ENCODE assay signal across 1 cellular context in the genomic region with DNA sequence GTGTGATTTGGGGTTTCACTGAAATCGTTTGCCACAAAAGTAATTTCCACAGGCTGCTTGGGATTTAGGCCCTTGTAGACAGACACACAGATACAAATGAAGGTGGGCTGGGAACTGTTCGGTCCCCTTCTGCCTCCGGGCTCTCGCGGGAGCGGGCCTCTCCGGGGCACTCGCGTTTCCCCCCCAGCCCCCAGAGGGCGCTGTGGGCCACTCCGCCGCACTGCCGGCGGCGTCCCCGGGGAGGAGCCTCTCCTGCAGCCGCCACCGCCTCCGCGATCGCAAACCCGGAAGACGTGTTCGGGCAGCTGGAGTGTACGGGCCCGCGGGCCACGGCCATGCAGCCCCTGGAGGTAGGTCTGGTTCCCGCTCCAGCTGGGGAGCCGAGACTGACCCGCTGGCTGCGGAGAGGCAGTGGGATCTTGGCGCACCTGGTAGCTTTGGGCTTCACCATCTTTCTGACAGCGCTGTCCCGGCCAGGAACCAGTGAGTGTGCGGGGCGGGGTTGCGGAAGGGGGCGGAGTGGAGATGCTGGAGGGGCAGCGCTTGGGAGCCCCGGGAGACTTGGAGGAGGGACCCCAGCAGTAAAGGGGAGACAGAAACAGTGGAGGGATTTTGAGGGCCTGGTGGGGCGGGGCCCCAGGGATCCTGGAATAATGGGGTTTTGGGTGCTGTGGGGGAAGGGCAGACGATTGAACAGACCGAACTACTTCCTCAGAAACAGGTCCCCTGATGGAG.
A peak's percentile ranks its signal among the peaks of the same experiment; 100 is the strongest.
TF ChIP-seq lines count a peak whose summit lies in the region.

A gene with protein sequence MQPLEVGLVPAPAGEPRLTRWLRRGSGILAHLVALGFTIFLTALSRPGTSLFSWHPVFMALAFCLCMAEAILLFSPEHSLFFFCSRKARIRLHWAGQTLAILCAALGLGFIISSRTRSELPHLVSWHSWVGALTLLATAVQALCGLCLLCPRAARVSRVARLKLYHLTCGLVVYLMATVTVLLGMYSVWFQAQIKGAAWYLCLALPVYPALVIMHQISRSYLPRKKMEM (plus strand): TSS at position 290 of the 735 bp plus-strand sequence. CDS start 46 bp downstream, at position 336.

TF ChIP-seq in HepG2, 621 proteins besides CTCF, POLR2A, EP300 and RAD21 (continued from another document and continues in another):
- TF ChIP-seq, protein P1, sequence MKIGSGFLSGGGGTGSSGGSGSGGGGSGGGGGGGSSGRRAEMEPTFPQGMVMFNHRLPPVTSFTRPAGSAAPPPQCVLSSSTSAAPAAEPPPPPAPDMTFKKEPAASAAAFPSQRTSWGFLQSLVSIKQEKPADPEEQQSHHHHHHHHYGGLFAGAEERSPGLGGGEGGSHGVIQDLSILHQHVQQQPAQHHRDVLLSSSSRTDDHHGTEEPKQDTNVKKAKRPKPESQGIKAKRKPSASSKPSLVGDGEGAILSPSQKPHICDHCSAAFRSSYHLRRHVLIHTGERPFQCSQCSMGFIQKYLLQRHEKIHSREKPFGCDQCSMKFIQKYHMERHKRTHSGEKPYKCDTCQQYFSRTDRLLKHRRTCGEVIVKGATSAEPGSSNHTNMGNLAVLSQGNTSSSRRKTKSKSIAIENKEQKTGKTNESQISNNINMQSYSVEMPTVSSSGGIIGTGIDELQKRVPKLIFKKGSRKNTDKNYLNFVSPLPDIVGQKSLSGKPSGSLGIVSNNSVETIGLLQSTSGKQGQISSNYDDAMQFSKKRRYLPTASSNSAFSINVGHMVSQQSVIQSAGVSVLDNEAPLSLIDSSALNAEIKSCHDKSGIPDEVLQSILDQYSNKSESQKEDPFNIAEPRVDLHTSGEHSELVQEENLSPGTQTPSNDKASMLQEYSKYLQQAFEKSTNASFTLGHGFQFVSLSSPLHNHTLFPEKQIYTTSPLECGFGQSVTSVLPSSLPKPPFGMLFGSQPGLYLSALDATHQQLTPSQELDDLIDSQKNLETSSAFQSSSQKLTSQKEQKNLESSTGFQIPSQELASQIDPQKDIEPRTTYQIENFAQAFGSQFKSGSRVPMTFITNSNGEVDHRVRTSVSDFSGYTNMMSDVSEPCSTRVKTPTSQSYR (CRISPR knock-in tag; IDR thresholded peaks at IDR 0.05; ENCODE audit: borderline replicate concordance) = no peak
- TF ChIP-seq, protein P2, sequence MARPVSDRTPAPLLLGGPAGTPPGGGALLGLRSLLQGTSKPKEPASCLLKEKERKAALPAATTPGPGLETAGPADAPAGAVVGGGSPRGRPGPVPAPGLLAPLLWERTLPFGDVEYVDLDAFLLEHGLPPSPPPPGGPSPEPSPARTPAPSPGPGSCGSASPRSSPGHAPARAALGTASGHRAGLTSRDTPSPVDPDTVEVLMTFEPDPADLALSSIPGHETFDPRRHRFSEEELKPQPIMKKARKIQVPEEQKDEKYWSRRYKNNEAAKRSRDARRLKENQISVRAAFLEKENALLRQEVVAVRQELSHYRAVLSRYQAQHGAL (CRISPR knock-in tag; IDR thresholded peaks at IDR 0.05; ENCODE audit: not compliant biosample characterization) = no peak
- TF ChIP-seq MEIS1 (CRISPR knock-in tag; IDR thresholded peaks at IDR 0.05; ENCODE audit: borderline replicate concordance) = peak; percentile 45; the same call in 1 of the 2 replicates
- TF ChIP-seq, protein P3, sequence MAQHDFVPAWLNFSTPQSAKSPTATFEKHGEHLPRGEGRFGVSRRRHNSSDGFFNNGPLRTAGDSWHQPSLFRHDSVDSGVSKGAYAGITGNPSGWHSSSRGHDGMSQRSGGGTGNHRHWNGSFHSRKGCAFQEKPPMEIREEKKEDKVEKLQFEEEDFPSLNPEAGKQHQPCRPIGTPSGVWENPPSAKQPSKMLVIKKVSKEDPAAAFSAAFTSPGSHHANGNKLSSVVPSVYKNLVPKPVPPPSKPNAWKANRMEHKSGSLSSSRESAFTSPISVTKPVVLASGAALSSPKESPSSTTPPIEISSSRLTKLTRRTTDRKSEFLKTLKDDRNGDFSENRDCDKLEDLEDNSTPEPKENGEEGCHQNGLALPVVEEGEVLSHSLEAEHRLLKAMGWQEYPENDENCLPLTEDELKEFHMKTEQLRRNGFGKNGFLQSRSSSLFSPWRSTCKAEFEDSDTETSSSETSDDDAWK (CRISPR knock-in tag; IDR thresholded peaks at IDR 0.05) = no peak
- no peak for TF ChIP-seq ATM (IDR thresholded peaks at IDR 0.05; ENCODE audit: borderline replicate concordance)
- TF ChIP-seq ZMYM3 (CRISPR knock-in tag; IDR thresholded peaks at IDR 0.05) = peak; percentile 50; the same call in 1 of the 2 replicates
- no peak; the same call in 1 of the 2 replicates for TF ChIP-seq ZNF451 (CRISPR knock-in tag; IDR thresholded peaks at IDR 0.05)
- TF ChIP-seq ZNF678 (CRISPR knock-in tag; IDR thresholded peaks at IDR 0.05) = no peak
- TF ChIP-seq NCOA1 (CRISPR knock-in tag; IDR thresholded peaks at IDR 0.05) = no peak
- TF ChIP-seq, protein P4, sequence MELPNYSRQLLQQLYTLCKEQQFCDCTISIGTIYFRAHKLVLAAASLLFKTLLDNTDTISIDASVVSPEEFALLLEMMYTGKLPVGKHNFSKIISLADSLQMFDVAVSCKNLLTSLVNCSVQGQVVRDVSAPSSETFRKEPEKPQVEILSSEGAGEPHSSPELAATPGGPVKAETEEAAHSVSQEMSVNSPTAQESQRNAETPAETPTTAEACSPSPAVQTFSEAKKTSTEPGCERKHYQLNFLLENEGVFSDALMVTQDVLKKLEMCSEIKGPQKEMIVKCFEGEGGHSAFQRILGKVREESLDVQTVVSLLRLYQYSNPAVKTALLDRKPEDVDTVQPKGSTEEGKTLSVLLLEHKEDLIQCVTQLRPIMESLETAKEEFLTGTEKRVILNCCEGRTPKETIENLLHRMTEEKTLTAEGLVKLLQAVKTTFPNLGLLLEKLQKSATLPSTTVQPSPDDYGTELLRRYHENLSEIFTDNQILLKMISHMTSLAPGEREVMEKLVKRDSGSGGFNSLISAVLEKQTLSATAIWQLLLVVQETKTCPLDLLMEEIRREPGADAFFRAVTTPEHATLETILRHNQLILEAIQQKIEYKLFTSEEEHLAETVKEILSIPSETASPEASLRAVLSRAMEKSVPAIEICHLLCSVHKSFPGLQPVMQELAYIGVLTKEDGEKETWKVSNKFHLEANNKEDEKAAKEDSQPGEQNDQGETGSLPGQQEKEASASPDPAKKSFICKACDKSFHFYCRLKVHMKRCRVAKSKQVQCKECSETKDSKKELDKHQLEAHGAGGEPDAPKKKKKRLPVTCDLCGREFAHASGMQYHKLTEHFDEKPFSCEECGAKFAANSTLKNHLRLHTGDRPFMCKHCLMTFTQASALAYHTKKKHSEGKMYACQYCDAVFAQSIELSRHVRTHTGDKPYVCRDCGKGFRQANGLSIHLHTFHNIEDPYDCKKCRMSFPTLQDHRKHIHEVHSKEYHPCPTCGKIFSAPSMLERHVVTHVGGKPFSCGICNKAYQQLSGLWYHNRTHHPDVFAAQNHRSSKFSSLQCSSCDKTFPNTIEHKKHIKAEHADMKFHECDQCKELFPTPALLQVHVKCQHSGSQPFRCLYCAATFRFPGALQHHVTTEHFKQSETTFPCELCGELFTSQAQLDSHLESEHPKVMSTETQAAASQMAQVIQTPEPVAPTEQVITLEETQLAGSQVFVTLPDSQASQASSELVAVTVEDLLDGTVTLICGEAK (IDR thresholded peaks at IDR 0.05) = no peak
- TF ChIP-seq, protein P4 (CRISPR knock-in tag; IDR thresholded peaks at IDR 0.05) = peak; percentile 88
- no peak for TF ChIP-seq ZNF234 (CRISPR knock-in tag; conservative IDR thresholded peaks at IDR 0.05)
- TF ChIP-seq, protein P5, sequence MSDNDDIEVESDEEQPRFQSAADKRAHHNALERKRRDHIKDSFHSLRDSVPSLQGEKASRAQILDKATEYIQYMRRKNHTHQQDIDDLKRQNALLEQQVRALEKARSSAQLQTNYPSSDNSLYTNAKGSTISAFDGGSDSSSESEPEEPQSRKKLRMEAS (IDR thresholded peaks at IDR 0.05) = peak; percentile 59
- TF ChIP-seq SPEN (CRISPR knock-in tag; IDR thresholded peaks at IDR 0.05; ENCODE audit: low read depth) = peak; percentile 68; the same call in 1 of the 2 replicates
- TF ChIP-seq EED (CRISPR knock-in tag; IDR thresholded peaks at IDR 0.05) = peak; percentile 73; the same call in 1 of the 2 replicates
- TF ChIP-seq FOXC1 (CRISPR knock-in tag; IDR thresholded peaks at IDR 0.05; ENCODE audit: borderline replicate concordance) = no peak
- no peak for TF ChIP-seq ZBTB21 (CRISPR knock-in tag; IDR thresholded peaks at IDR 0.05)
- TF ChIP-seq ZNF20 (CRISPR knock-in tag; IDR thresholded peaks at IDR 0.05) = no peak
- TF ChIP-seq ZNF83 (CRISPR knock-in tag; IDR thresholded peaks at IDR 0.05; ENCODE audit: borderline replicate concordance) = peak; percentile 44; the same call in 1 of the 2 replicates
- TF ChIP-seq, protein P6, sequence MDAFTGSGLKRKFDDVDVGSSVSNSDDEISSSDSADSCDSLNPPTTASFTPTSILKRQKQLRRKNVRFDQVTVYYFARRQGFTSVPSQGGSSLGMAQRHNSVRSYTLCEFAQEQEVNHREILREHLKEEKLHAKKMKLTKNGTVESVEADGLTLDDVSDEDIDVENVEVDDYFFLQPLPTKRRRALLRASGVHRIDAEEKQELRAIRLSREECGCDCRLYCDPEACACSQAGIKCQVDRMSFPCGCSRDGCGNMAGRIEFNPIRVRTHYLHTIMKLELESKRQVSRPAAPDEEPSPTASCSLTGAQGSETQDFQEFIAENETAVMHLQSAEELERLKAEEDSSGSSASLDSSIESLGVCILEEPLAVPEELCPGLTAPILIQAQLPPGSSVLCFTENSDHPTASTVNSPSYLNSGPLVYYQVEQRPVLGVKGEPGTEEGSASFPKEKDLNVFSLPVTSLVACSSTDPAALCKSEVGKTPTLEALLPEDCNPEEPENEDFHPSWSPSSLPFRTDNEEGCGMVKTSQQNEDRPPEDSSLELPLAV (CRISPR knock-in tag; conservative IDR thresholded peaks at IDR 0.05; ENCODE audit: low read depth) = no peak
- TF ChIP-seq, protein P7, sequence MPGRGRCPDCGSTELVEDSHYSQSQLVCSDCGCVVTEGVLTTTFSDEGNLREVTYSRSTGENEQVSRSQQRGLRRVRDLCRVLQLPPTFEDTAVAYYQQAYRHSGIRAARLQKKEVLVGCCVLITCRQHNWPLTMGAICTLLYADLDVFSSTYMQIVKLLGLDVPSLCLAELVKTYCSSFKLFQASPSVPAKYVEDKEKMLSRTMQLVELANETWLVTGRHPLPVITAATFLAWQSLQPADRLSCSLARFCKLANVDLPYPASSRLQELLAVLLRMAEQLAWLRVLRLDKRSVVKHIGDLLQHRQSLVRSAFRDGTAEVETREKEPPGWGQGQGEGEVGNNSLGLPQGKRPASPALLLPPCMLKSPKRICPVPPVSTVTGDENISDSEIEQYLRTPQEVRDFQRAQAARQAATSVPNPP (CRISPR knock-in tag; IDR thresholded peaks at IDR 0.05) = peak; percentile 80; the same call in 1 of the 2 replicates
- TF ChIP-seq NFYB (CRISPR knock-in tag; IDR thresholded peaks at IDR 0.05) = no peak; the same call in 1 of the 2 replicates
- TF ChIP-seq CCDC6 (CRISPR knock-in tag; IDR thresholded peaks at IDR 0.05) = 0 out of 2 replicates have a peak, but pooled peaks have one; percentile 65
- TF ChIP-seq PTBP1 (IDR thresholded peaks at IDR 0.05; ENCODE audit: low read depth, low read length, poor library complexity, severe bottlenecking) = no peak
- no peak for TF ChIP-seq TRIM24 (CRISPR knock-in tag; IDR thresholded peaks at IDR 0.05)
- peak; percentile 72; the same call in 1 of the 2 replicates for TF ChIP-seq ZNF331 (CRISPR knock-in tag; IDR thresholded peaks at IDR 0.05)
- TF ChIP-seq ZNF367 (CRISPR knock-in tag; IDR thresholded peaks at IDR 0.05; ENCODE audit: borderline replicate concordance) = no peak
- TF ChIP-seq, protein P8, sequence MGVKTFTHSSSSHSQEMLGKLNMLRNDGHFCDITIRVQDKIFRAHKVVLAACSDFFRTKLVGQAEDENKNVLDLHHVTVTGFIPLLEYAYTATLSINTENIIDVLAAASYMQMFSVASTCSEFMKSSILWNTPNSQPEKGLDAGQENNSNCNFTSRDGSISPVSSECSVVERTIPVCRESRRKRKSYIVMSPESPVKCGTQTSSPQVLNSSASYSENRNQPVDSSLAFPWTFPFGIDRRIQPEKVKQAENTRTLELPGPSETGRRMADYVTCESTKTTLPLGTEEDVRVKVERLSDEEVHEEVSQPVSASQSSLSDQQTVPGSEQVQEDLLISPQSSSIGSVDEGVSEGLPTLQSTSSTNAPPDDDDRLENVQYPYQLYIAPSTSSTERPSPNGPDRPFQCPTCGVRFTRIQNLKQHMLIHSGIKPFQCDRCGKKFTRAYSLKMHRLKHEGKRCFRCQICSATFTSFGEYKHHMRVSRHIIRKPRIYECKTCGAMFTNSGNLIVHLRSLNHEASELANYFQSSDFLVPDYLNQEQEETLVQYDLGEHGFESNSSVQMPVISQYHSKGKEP (CRISPR knock-in tag; IDR thresholded peaks at IDR 0.05) = no peak
- TF ChIP-seq BHLHE40 (IDR thresholded peaks at IDR 0.05; ENCODE audit: low read length) = no peak
- TF ChIP-seq TCF12 (IDR thresholded peaks at IDR 0.05) = no peak
- no peak for TF ChIP-seq TCF12 (CRISPR knock-in tag; IDR thresholded peaks at IDR 0.05)
- peak; percentile 88 for TF ChIP-seq ZNF501 (CRISPR knock-in tag; IDR thresholded peaks at IDR 0.05)
- no peak for TF ChIP-seq PCBP1 (IDR thresholded peaks at IDR 0.05; ENCODE audit: borderline replicate concordance, low read depth, low read length)
- TF ChIP-seq ZNF556 (CRISPR knock-in tag; IDR thresholded peaks at IDR 0.05; ENCODE audit: borderline replicate concordance) = 0 out of 2 replicates have a peak, but pooled peaks have one; percentile 57
